ENCODE assay signal across 1 cellular context in genomic region chr5:90613918-90614504, GRCh38.
TF ChIP-seq lines count a peak whose summit lies in the region.

No MANE protein-coding gene starts in this region.

TF ChIP-seq in K562, 482 proteins besides CTCF, POLR2A, EP300 and RAD21 (continued from another document):
- peak; percentile 67 for TF ChIP-seq ZBTB40 (IDR thresholded peaks at IDR 0.05)
- TF ChIP-seq ZBTB40 (CRISPR knock-in tag; IDR thresholded peaks at IDR 0.05): no peak
- TF ChIP-seq ARID2 (IDR thresholded peaks at IDR 0.05): no peak
- no peak for TF ChIP-seq MYC (IDR thresholded peaks at IDR 0.05; ENCODE audit: low read depth, low read length)
- no peak for TF ChIP-seq MYC (CRISPR knock-in tag; IDR thresholded peaks at IDR 0.05; ENCODE audit: borderline replicate concordance, low read depth)
- no peak for TF ChIP-seq ZNF12 (CRISPR knock-in tag; IDR thresholded peaks at IDR 0.05)
- TF ChIP-seq ZNF232 (CRISPR knock-in tag; IDR thresholded peaks at IDR 0.05): no peak
- TF ChIP-seq, protein P1, sequence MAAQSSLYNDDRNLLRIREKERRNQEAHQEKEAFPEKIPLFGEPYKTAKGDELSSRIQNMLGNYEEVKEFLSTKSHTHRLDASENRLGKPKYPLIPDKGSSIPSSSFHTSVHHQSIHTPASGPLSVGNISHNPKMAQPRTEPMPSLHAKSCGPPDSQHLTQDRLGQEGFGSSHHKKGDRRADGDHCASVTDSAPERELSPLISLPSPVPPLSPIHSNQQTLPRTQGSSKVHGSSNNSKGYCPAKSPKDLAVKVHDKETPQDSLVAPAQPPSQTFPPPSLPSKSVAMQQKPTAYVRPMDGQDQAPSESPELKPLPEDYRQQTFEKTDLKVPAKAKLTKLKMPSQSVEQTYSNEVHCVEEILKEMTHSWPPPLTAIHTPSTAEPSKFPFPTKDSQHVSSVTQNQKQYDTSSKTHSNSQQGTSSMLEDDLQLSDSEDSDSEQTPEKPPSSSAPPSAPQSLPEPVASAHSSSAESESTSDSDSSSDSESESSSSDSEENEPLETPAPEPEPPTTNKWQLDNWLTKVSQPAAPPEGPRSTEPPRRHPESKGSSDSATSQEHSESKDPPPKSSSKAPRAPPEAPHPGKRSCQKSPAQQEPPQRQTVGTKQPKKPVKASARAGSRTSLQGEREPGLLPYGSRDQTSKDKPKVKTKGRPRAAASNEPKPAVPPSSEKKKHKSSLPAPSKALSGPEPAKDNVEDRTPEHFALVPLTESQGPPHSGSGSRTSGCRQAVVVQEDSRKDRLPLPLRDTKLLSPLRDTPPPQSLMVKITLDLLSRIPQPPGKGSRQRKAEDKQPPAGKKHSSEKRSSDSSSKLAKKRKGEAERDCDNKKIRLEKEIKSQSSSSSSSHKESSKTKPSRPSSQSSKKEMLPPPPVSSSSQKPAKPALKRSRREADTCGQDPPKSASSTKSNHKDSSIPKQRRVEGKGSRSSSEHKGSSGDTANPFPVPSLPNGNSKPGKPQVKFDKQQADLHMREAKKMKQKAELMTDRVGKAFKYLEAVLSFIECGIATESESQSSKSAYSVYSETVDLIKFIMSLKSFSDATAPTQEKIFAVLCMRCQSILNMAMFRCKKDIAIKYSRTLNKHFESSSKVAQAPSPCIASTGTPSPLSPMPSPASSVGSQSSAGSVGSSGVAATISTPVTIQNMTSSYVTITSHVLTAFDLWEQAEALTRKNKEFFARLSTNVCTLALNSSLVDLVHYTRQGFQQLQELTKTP (IDR thresholded peaks at IDR 0.05; ENCODE audit: low read depth in 1 of 2, partially characterized antibody in 2 of 2): peak in 1 of 2 experiments; percentile 47
- TF ChIP-seq NFYB (IDR thresholded peaks at IDR 0.05; ENCODE audit: extremely low read depth, insufficient read length): no peak
- TF ChIP-seq DPF2 (IDR thresholded peaks at IDR 0.05): peak; percentile 74; the same call in 1 of the 2 replicates
- TF ChIP-seq FUS (optimal IDR thresholded peaks at IDR 0.05; ENCODE audit: low read depth, low read length): no peak
- TF ChIP-seq, protein P2, sequence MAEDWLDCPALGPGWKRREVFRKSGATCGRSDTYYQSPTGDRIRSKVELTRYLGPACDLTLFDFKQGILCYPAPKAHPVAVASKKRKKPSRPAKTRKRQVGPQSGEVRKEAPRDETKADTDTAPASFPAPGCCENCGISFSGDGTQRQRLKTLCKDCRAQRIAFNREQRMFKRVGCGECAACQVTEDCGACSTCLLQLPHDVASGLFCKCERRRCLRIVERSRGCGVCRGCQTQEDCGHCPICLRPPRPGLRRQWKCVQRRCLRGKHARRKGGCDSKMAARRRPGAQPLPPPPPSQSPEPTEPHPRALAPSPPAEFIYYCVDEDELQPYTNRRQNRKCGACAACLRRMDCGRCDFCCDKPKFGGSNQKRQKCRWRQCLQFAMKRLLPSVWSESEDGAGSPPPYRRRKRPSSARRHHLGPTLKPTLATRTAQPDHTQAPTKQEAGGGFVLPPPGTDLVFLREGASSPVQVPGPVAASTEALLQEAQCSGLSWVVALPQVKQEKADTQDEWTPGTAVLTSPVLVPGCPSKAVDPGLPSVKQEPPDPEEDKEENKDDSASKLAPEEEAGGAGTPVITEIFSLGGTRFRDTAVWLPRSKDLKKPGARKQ (CRISPR knock-in tag; IDR thresholded peaks at IDR 0.05): no peak
- no peak for TF ChIP-seq PCBP1 (IDR thresholded peaks at IDR 0.05; ENCODE audit: low read depth, low read length, poor library complexity, severe bottlenecking)
- no peak for TF ChIP-seq CBX8 (IDR thresholded peaks at IDR 0.05; ENCODE audit: borderline replicate concordance, extremely low read depth, low read depth, low read length, poor library complexity, severe bottlenecking)
- TF ChIP-seq, protein P3, sequence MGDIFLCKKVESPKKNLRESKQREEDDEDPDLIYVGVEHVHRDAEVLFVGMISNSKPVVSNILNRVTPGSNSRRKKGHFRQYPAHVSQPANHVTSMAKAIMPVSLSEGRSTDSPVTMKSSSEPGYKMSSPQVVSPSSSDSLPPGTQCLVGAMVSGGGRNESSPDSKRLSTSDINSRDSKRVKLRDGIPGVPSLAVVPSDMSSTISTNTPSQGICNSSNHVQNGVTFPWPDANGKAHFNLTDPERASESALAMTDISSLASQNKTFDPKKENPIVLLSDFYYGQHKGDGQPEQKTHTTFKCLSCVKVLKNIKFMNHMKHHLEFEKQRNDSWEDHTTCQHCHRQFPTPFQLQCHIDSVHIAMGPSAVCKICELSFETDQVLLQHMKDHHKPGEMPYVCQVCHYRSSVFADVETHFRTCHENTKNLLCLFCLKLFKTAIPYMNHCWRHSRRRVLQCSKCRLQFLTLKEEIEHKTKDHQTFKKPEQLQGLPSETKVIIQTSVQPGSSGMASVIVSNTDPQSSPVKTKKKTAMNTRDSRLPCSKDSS (IDR thresholded peaks at IDR 0.05; ENCODE audit: low read depth, partially characterized antibody): peak; percentile 18
- TF ChIP-seq NFATC3 (IDR thresholded peaks at IDR 0.05): peak; percentile 44; the same call in 1 of the 2 replicates
- no peak for TF ChIP-seq SAP30 (IDR thresholded peaks at IDR 0.05; ENCODE audit: borderline replicate concordance, insufficient read depth, low read depth, low read length, poor library complexity, severe bottlenecking)
- peak; percentile 84 for TF ChIP-seq SMARCA4 (IDR thresholded peaks at IDR 0.05)
- no peak for TF ChIP-seq SMC3 (conservative IDR thresholded peaks at IDR 0.05; ENCODE audit: insufficient read depth, low read depth, low read length)
- TF ChIP-seq JUND (IDR thresholded peaks at IDR 0.05; ENCODE audit: borderline replicate concordance, low read depth, low read length): peak; percentile 83
- TF ChIP-seq JUND (tag; IDR thresholded peaks at IDR 0.05; ENCODE audit: borderline replicate concordance, low read depth, low read length): peak; percentile 87
- TF ChIP-seq ZNF584 (CRISPR knock-in tag; IDR thresholded peaks at IDR 0.05; ENCODE audit: low read depth): 0 out of 2 replicates have a peak, but pooled peaks have one; percentile 57
- no peak for TF ChIP-seq MIER1 (IDR thresholded peaks at IDR 0.05; ENCODE audit: low read depth)
- no peak for TF ChIP-seq CHCHD3 (CRISPR knock-in tag; IDR thresholded peaks at IDR 0.05)
- TF ChIP-seq ZC3H8 (IDR thresholded peaks at IDR 0.05): no peak
- no peak for TF ChIP-seq ZNF511 (CRISPR knock-in tag; IDR thresholded peaks at IDR 0.05)
- no peak for TF ChIP-seq ZEB2 (IDR thresholded peaks at IDR 0.05)
- TF ChIP-seq ZNF764 (CRISPR knock-in tag; IDR thresholded peaks at IDR 0.05; ENCODE audit: low read depth): no peak
- TF ChIP-seq ILF3 (IDR thresholded peaks at IDR 0.05; ENCODE audit: borderline replicate concordance): no peak
- TF ChIP-seq ATF1 (CRISPR knock-in tag; IDR thresholded peaks at IDR 0.05): no peak
- 0 out of 2 replicates have a peak, but pooled peaks have one; percentile 13 for TF ChIP-seq ATF1 (tag; IDR thresholded peaks at IDR 0.05)
- 0 out of 2 replicates have a peak, but pooled peaks have one; percentile 19 for TF ChIP-seq GABPA (tag; conservative IDR thresholded peaks at IDR 0.05; ENCODE audit: low read depth)
- peak; percentile 31; the same call in 1 of the 2 replicates for TF ChIP-seq SUPT5H (IDR thresholded peaks at IDR 0.05)
- peak; percentile 64 for TF ChIP-seq MAFG (tag; conservative IDR thresholded peaks at IDR 0.05)
